In genomic region chr3:182058488-182058887, GRCh38 we compare ENCODE assay signal across 21 cellular contexts.
DNase-seq lines count a peak whose midpoint lies in the region; ATAC-seq, FAIRE-seq and TF ChIP-seq lines count a peak whose summit lies in the region.
"Had no signal": no experiment of that assay in that cellular context is flagged by ENCODE, and none has a peak within 500 bp of the region (broad histone marks: within the 10 kb centered on the region; RNA-seq: fewer than 3 reads in every experiment).

No MANE protein-coding gene starts in this region.

- H3K4me1 ChIP-seq in foreskin keratinocyte (peaks cover 6% of the 10 kb centered on the region), A673 (ENCODE audit: insufficient read depth, low read length, poor library complexity, severe bottlenecking) (no peaks in the 10 kb centered on the region)
- H3K4me1 ChIP-seq: BLaER1 treated with 17β-estradiol and CSF1 and Interleukin-3, amounts not matched to agents 10 nM and 100 nM had no signal

- no peak for DNase-seq in GM12892 (ENCODE audit: insufficient read length)
- peak; percentile 41 for DNase-seq in astrocyte of the hippocampus (ENCODE audit: low read depth, low spot score)
- peak; percentile 90 to 93 for DNase-seq in foreskin keratinocyte
- no peak for DNase-seq in activated CD4-positive, CD25-positive, alpha-beta regulatory T cell (lab: John Stamatoyannopoulos, UW)
- DNase-seq in A673 (ENCODE audit: low spot score), result no peak
- no peak for DNase-seq in activated naive CD8-positive, alpha-beta T cell treated with anti-CD3 and anti-CD28 coated beads for 36 hours
- DNase-seq in occipital lobe (lab: John Stamatoyannopoulos, UW), result no peak
- DNase-seq: DND-41, GDM1, IMR-90, Kasumi-1, NCI-H1105 treated with DMSO at 0.1 percent for 48 hours, NCI-H187, NCI-H446, NCI-H774, PC-3 had no signal

- H3K36me3 ChIP-seq in A673 (ENCODE audit: insufficient read depth, low read length, poor library complexity, severe bottlenecking), result no peaks in the 10 kb centered on the region
- H3K36me3 ChIP-seq: BLaER1 treated with 17β-estradiol and CSF1 and Interleukin-3, amounts not matched to agents 10 nM and 100 nM had no signal

- no peaks in the 10 kb centered on the region for H3K9me3 ChIP-seq in A673 (ENCODE audit: low read depth, low read length, poor library complexity, severe bottlenecking)
- H3K9me3 ChIP-seq: BLaER1 treated with 17β-estradiol and CSF1 and Interleukin-3, amounts not matched to agents 10 nM and 100 nM had no signal

- no peaks in the 10 kb centered on the region for H3K4me1 Mint-ChIP-seq in activated naive CD8-positive, alpha-beta T cell treated with anti-CD3 and anti-CD28 coated beads for 36 hours

- H3K27ac ChIP-seq in foreskin keratinocyte (peak overlapping the region; percentile 40), A673 (ENCODE audit: low read depth, low read length, poor library complexity, severe bottlenecking) (no peak overlapping the region)
- H3K27ac ChIP-seq: BLaER1 treated with 17β-estradiol and CSF1 and Interleukin-3, amounts not matched to agents 10 nM and 100 nM had no signal

- TF ChIP-seq CTCF in foreskin keratinocyte (conservative IDR thresholded peaks at IDR 0.05) (no peak), A673 (conservative IDR thresholded peaks at IDR 0.05; ENCODE audit: low read depth, low read length) (no peak)

- no peaks in the 10 kb centered on the region for H3K9me3 Mint-ChIP-seq in activated naive CD8-positive, alpha-beta T cell treated with anti-CD3 and anti-CD28 coated beads for 36 hours
- H3K9me3 Mint-ChIP-seq: GM23338 had no signal

- POLR2A ChIA-PET in A673 (lab: Charles Lee; ENCODE audit: low non-redundant PET), result no interaction called here

- no peaks in the 10 kb centered on the region for H3K36me3 Mint-ChIP-seq in activated naive CD8-positive, alpha-beta T cell treated with anti-CD3 and anti-CD28 coated beads for 36 hours

- TF ChIP-seq POLR2A in GM12892 (IDR thresholded peaks at IDR 0.05; ENCODE audit: low read depth, low read length), result no peak

- intact Hi-C loops in A673 (cut with micrococcal nuclease; ENCODE audit: unreplicated experiment), result no loop called here

- no peaks in the 10 kb centered on the region for H3K27me3 Mint-ChIP-seq in activated naive CD8-positive, alpha-beta T cell treated with anti-CD3 and anti-CD28 coated beads for 36 hours

- H3K4me3 ChIP-seq in A673 (ENCODE audit: low read depth, low read length, poor library complexity, severe bottlenecking), result no peak overlapping the region
- H3K4me3 ChIP-seq: BLaER1 treated with 17β-estradiol and CSF1 and Interleukin-3, amounts not matched to agents 10 nM and 100 nM; GM23338 had no signal

- ATAC-seq in HG02870 (IDR thresholded peaks at IDR 0.05; ENCODE audit: unreplicated experiment) (peak; percentile 79), foreskin keratinocyte (peak; percentile 96)
- ATAC-seq: GM23338, HCT116, PC-3 had no signal

- CTCF ChIA-PET in A673 (lab: Charles Lee), result no interaction called here

- peak; percentile 33 for FAIRE-seq in GM12892 (lab: Jason Lieb, UNC)
- FAIRE-seq: A204.1 had no signal

- no peak overlapping the region for H3K4me3 Mint-ChIP-seq in activated naive CD8-positive, alpha-beta T cell treated with anti-CD3 and anti-CD28 coated beads for 36 hours
- H3K4me3 Mint-ChIP-seq: GM23338 had no signal

- no peak overlapping the region for H3K27ac Mint-ChIP-seq in activated naive CD8-positive, alpha-beta T cell treated with anti-CD3 and anti-CD28 coated beads for 36 hours
- H3K27ac Mint-ChIP-seq: GM23338 had no signal

- BruUV-seq in A673 (replicated peaks; lab: Mats Ljungman, UMichigan), result no TSS peak

- H3K27me3 ChIP-seq in foreskin keratinocyte (no peaks in the 10 kb centered on the region), A673 (replicated peaks; ENCODE audit: insufficient read depth, low read depth, low read length, poor library complexity) (no peaks in the 10 kb centered on the region)
- H3K27me3 ChIP-seq: BLaER1 treated with 17β-estradiol and CSF1 and Interleukin-3, amounts not matched to agents 10 nM and 100 nM had no signal

Comparison
In these comparisons a context has a peak if more than half of its experiments do, and no peak if none do; other contexts are left out.
1. DNase-seq: peak in astrocyte of the hippocampus (single experiment) and foreskin keratinocyte (2 of 2); none in GM12892 (single experiment), activated CD4-positive, CD25-positive, alpha-beta regulatory T cell (0 of 4), A673 (single experiment), activated naive CD8-positive, alpha-beta T cell treated with anti-CD3 and anti-CD28 coated beads for 36 hours (single experiment) and occipital lobe (single experiment).